13 cellular contexts compared by ENCODE assay signal in the genomic region with DNA sequence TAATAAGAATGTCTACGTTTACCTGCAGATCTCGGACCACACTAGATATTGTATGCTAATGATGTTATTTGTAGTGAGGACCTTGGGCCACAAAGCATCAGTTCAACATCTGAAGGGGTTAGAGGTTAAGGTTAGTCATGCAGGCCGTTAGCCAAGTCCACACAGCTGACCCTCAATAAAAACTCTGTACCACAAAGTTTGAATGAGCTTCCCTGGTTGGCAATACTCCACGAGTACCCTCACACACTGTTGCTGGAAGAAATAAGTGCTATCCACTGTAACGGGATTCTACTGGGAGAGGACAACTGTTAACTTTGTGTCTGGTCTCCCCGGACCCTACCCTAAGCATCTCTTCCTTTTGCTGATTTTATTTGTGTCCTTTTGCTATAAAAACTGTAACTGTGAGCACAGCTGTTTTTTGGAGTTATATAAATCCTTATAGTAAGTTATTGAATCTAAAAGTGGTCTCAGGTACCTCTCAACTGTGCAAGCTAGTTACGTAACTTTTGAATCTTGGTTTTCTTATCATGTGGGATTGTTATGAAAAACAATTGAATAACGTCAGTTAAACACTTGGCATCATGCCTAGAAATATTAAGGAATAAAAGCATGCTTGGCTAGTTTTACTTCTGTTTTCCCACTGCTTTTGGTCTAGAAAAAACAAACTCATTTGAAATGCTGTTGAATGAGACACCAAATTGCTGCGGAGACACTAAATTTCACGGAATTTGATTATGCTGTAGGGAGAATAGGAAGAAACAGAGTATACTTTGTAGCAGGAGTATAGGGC.
DNase-seq lines count a peak whose midpoint lies in the region; ATAC-seq and TF ChIP-seq lines count a peak whose summit lies in the region.
"Had no signal": no experiment of that assay in that cellular context is flagged by ENCODE, and none has a peak within 500 bp of the region (broad histone marks: within the 10 kb centered on the region; RNA-seq: fewer than 3 reads in every experiment).

No MANE protein-coding gene starts in this region.

- H3K36me3 Mint-ChIP-seq in activated CD8-positive, alpha-beta T cell treated with anti-CD3 and anti-CD28 coated beads for 36 hours (ENCODE audit: low read depth) = no peaks in the 10 kb centered on the region
- no peaks in the 10 kb centered on the region for H3K36me3 Mint-ChIP-seq in activated naive CD4-positive, alpha-beta T cell treated with anti-CD3 and anti-CD28 coated beads, Interleukin-2, amount 50 U/mL, for 72 hours
- H3K36me3 Mint-ChIP-seq: activated CD4-positive, alpha-beta memory T cell treated with anti-CD3 and anti-CD28 coated beads for 36 hours had no signal

- intact Hi-C loops in heart right ventricle (cut with DNase I) = no loop called here
- intact Hi-C loops in Right ventricle myocardium inferior (cut with DNase I) = no loop called here
- intact Hi-C loops in activated CD8-positive, alpha-beta T cell treated with anti-CD3 and anti-CD28 coated beads for 36 hours (cut with micrococcal nuclease) = no loop called here

- DNase-seq in heart right ventricle (no peak), Right ventricle myocardium inferior (ENCODE audit: missing footprints) (no peak), amniotic epithelial cell (ENCODE audit: low read depth) (peak; percentile 75), glomerular endothelial cell (ENCODE audit: extremely low read depth, low read depth, low spot score) (peak; percentile 77), retina (no peak)
- no peak for DNase-seq in stimulated activated naive CD4-positive, alpha-beta T cell (lab: John Stamatoyannopoulos, UW)
- DNase-seq in activated CD8-positive, alpha-beta T cell treated with anti-CD3 and anti-CD28 coated beads for 36 hours = no peak
- DNase-seq in activated naive CD4-positive, alpha-beta T cell treated with anti-CD3 and anti-CD28 coated beads, Interleukin-2, amount 50 U/mL, for 72 hours (ENCODE audit: low spot score in 2 of 2) = no peak
- DNase-seq: activated CD4-positive, alpha-beta memory T cell treated with anti-CD3 and anti-CD28 coated beads for 36 hours; activated gamma-delta T cell treated with Interleukin-2 at 50 U/mL for 16 hours; gastrocnemius medialis; NCI-H2029 treated with DMSO at 0.1 percent for 48 hours; T-helper 2 cell had no signal

- H3K4me3 Mint-ChIP-seq in activated CD8-positive, alpha-beta T cell treated with anti-CD3 and anti-CD28 coated beads for 36 hours = no peak overlapping the region
- H3K4me3 Mint-ChIP-seq: activated CD4-positive, alpha-beta memory T cell treated with anti-CD3 and anti-CD28 coated beads for 36 hours had no signal

- WGBS in heart right ventricle, 2 donors = 57% methylated on average over 10 of the region's 10 CpGs

- peak overlapping the region in 2 of 10 donors; percentile 24 to 39 for H3K27ac ChIP-seq in heart right ventricle
- H3K27ac ChIP-seq: gastrocnemius medialis had no signal

- no peak overlapping the region for H3K27ac Mint-ChIP-seq in activated CD8-positive, alpha-beta T cell treated with anti-CD3 and anti-CD28 coated beads for 36 hours
- no peak overlapping the region for H3K27ac Mint-ChIP-seq in activated naive CD4-positive, alpha-beta T cell treated with anti-CD3 and anti-CD28 coated beads, Interleukin-2, amount 50 U/mL, for 72 hours
- H3K27ac Mint-ChIP-seq: activated CD4-positive, alpha-beta memory T cell treated with anti-CD3 and anti-CD28 coated beads for 36 hours had no signal

- H3K9me3 Mint-ChIP-seq in activated CD8-positive, alpha-beta T cell treated with anti-CD3 and anti-CD28 coated beads for 36 hours = no peaks in the 10 kb centered on the region
- H3K9me3 Mint-ChIP-seq in activated naive CD4-positive, alpha-beta T cell treated with anti-CD3 and anti-CD28 coated beads, Interleukin-2, amount 50 U/mL, for 72 hours = no peaks in the 10 kb centered on the region
- H3K9me3 Mint-ChIP-seq: activated CD4-positive, alpha-beta memory T cell treated with anti-CD3 and anti-CD28 coated beads for 36 hours had no signal

- H3K4me1 ChIP-seq in heart right ventricle = peaks cover 0 to 14% (median 0%) of the 10 kb centered on the region in 9 donors
- H3K4me1 ChIP-seq: gastrocnemius medialis had no signal

- CTCF ChIA-PET in activated CD8-positive, alpha-beta T cell treated with anti-CD3 and anti-CD28 coated beads for 36 hours (lab: Charles Lee) = no interaction called here

- no peaks in the 10 kb centered on the region for H3K27me3 Mint-ChIP-seq in activated CD8-positive, alpha-beta T cell treated with anti-CD3 and anti-CD28 coated beads for 36 hours

- no peaks in the 10 kb centered on the region for H3K27me3 ChIP-seq in heart right ventricle
- H3K27me3 ChIP-seq: gastrocnemius medialis had no signal

- H3K4me3 ChIP-seq in heart right ventricle = no peak overlapping the region
- H3K4me3 ChIP-seq: gastrocnemius medialis had no signal

- TF ChIP-seq CTCF in heart right ventricle (IDR thresholded peaks at IDR 0.05) = no peak
- TF ChIP-seq CTCF in activated CD8-positive, alpha-beta T cell treated with anti-CD3 and anti-CD28 coated beads for 36 hours (IDR thresholded peaks at IDR 0.05) = no peak

- H3K9me3 ChIP-seq in heart right ventricle = no peaks in the 10 kb centered on the region
- H3K9me3 ChIP-seq: gastrocnemius medialis had no signal

- H3K4me1 Mint-ChIP-seq in activated CD8-positive, alpha-beta T cell treated with anti-CD3 and anti-CD28 coated beads for 36 hours (ENCODE audit: low read depth) = no peaks in the 10 kb centered on the region

- peak in 6 of 8 donors; percentile 28 to 78 (median 66) for ATAC-seq in heart right ventricle
- no peak for ATAC-seq in Right ventricle myocardium inferior
- ATAC-seq in activated CD8-positive, alpha-beta T cell treated with anti-CD3 and anti-CD28 coated beads for 36 hours = no peak
- no peak for ATAC-seq in activated naive CD4-positive, alpha-beta T cell treated with anti-CD3 and anti-CD28 coated beads, Interleukin-2, amount 50 U/mL, for 72 hours
- ATAC-seq: gastrocnemius medialis had no signal

- H3K36me3 ChIP-seq in heart right ventricle = peaks cover 0 to 33% (median 5%) of the 10 kb centered on the region in 9 donors

- POLR2A ChIA-PET in activated CD8-positive, alpha-beta T cell treated with anti-CD3 and anti-CD28 coated beads for 36 hours (lab: Charles Lee) = no interaction called here

Comparison
In these comparisons a context has a peak if more than half of its experiments do, and no peak if none do; other contexts are left out.
1. ATAC-seq: peak in heart right ventricle (6 of 8); none in Right ventricle myocardium inferior (single experiment), activated CD8-positive, alpha-beta T cell treated with anti-CD3 and anti-CD28 coated beads for 36 hours (single experiment) and activated naive CD4-positive, alpha-beta T cell treated with anti-CD3 and anti-CD28 coated beads, Interleukin-2, amount 50 U/mL, for 72 hours (0 of 2).
2. DNase-seq: peak in amniotic epithelial cell (single experiment) and glomerular endothelial cell (single experiment); none in heart right ventricle (0 of 2), Right ventricle myocardium inferior (single experiment), retina (single experiment), stimulated activated naive CD4-positive, alpha-beta T cell (0 of 6), activated CD8-positive, alpha-beta T cell treated with anti-CD3 and anti-CD28 coated beads for 36 hours (single experiment) and activated naive CD4-positive, alpha-beta T cell treated with anti-CD3 and anti-CD28 coated beads, Interleukin-2, amount 50 U/mL, for 72 hours (0 of 2).